13 cellular contexts compared by ENCODE assay signal in the genomic region with DNA sequence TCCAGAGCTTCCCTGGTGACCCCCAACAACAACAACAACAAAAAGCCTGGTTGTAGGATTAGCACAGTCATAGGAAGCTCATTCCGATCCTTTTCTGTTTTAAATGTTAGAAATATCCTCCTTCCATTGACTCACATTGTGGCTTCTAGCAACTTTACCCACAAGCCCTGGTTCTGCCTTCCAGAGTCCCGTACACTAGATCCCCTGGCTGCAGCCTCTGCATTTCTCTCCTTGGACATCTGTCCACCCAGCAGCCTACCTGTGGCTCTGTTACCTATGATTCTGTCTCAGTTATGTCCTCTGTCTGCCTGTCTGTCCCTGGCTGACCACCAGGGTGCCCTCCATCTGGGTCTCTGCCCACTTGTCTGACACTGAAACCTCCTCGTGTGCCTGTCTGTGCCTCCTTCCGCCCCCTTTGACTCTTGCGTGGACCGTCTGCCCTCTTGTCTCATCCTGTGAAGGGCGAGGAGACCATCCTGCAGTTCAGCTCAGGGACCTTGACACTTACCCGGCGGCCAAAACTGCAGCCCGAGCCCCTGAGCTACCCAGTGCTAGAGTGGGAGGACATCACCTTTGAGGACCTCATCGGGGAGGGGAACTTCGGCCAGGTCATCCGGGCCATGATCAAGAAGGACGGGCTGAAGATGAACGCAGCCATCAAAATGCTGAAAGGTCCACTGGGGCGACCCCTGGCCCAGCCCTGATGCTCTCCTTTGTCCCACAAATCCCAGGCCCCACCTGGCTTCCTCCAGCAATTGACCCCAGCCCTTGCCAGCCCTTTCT. TPM values are rescaled to one million over a fixed set of nuclear protein-coding genes. Genes with fewer than 3 reads are reported as not detected.
DNase-seq lines count a peak whose midpoint lies in the region; ATAC-seq and TF ChIP-seq lines count a peak whose summit lies in the region.
"Had no signal": no experiment of that assay in that cellular context is flagged by ENCODE, and none has a peak within 500 bp of the region (broad histone marks: within the 10 kb centered on the region; RNA-seq: fewer than 3 reads in every experiment).

No MANE protein-coding gene starts in this region.

- H4K20me1 ChIP-seq in Loucy (ENCODE audit: insufficient read depth, low read length, poor library complexity, severe bottlenecking) = no peaks in the 10 kb centered on the region

- no peak overlapping the region for H3K4me3 Mint-ChIP-seq in effector memory CD8-positive, alpha-beta T cell
- H3K4me3 Mint-ChIP-seq in CD14-positive monocyte = no peak overlapping the region
- H3K4me3 Mint-ChIP-seq: activated B cell treated with CpG ODN at 0.5 μM for 24 hours had no signal

- no peak overlapping the region for H3K4me3 ChIP-seq in Loucy (ENCODE audit: low read length, poor library complexity, severe bottlenecking)
- H3K4me3 ChIP-seq in retinal pigment epithelial cell (ENCODE audit: low read length) = no peak overlapping the region

- no peaks in the 10 kb centered on the region for H3K9me3 ChIP-seq in Loucy (ENCODE audit: insufficient read depth, low read depth, low read length)

- no peaks in the 10 kb centered on the region for H3K9me2 ChIP-seq in Loucy (replicated peaks; ENCODE audit: low read depth, low read length)

- no peaks in the 10 kb centered on the region for H3K9me3 Mint-ChIP-seq in effector memory CD8-positive, alpha-beta T cell
- H3K9me3 Mint-ChIP-seq in CD14-positive monocyte = no peaks in the 10 kb centered on the region
- H3K9me3 Mint-ChIP-seq: activated B cell treated with CpG ODN at 0.5 μM for 24 hours had no signal

- H3K36me3 Mint-ChIP-seq in effector memory CD8-positive, alpha-beta T cell (ENCODE audit: insufficient read depth) = no peaks in the 10 kb centered on the region
- no peaks in the 10 kb centered on the region for H3K36me3 Mint-ChIP-seq in CD14-positive monocyte

- ATAC-seq in effector memory CD8-positive, alpha-beta T cell (replicated peaks) = no peak

- H3F3A ChIP-seq in Loucy (ENCODE audit: low read depth) = no peaks in the 10 kb centered on the region

- H3K36me3 ChIP-seq in Loucy (ENCODE audit: insufficient read depth, low read length) = no peaks in the 10 kb centered on the region

- no peak overlapping the region for H2AFZ ChIP-seq in Loucy (ENCODE audit: low read length)

- no peaks in the 10 kb centered on the region for H3K4me1 ChIP-seq in Loucy (ENCODE audit: insufficient read depth, low read length, poor library complexity, severe bottlenecking)

- no peak overlapping the region for H3K4me2 ChIP-seq in Loucy (ENCODE audit: low read depth, low read length, poor library complexity, severe bottlenecking)

- DNase-seq in effector memory CD8-positive, alpha-beta T cell = no peak
- no peak for DNase-seq in retinal pigment epithelial cell (ENCODE audit: low read depth)
- DNase-seq in CD14-positive monocyte (ENCODE audit: low spot score) = no peak
- no peak for DNase-seq in UCSD-AML1 (lab: John Stamatoyannopoulos, UW; ENCODE audit: unreplicated experiment)
- no peak for DNase-seq in NCI-H2107 (lab: John Stamatoyannopoulos, UW)
- DNase-seq: activated B cell treated with CpG ODN at 0.5 μM for 24 hours, amygdala, Calu3, H7, midbrain, NCI-H526 treated with DMSO at 0.1 percent for 48 hours, SIG-M5 had no signal

- no peaks in the 10 kb centered on the region for H3K27me3 ChIP-seq in Loucy (ENCODE audit: insufficient read depth, low read length, poor library complexity, severe bottlenecking)

- H3K79me2 ChIP-seq in Loucy (ENCODE audit: insufficient read depth, low read length) = no peaks in the 10 kb centered on the region

- peak overlapping the region; percentile 31 to 56 for H3K27ac Mint-ChIP-seq in effector memory CD8-positive, alpha-beta T cell
- no peak overlapping the region for H3K27ac Mint-ChIP-seq in CD14-positive monocyte
- H3K27ac Mint-ChIP-seq: activated B cell treated with CpG ODN at 0.5 μM for 24 hours had no signal

- no peaks in the 10 kb centered on the region for H3K4me1 Mint-ChIP-seq in effector memory CD8-positive, alpha-beta T cell (ENCODE audit: low read depth in 2 of 2)
- peaks cover 7% of the 10 kb centered on the region for H3K4me1 Mint-ChIP-seq in CD14-positive monocyte
- H3K4me1 Mint-ChIP-seq: activated B cell treated with CpG ODN at 0.5 μM for 24 hours had no signal

- TF ChIP-seq CTCF in Loucy (conservative IDR thresholded peaks at IDR 0.05; ENCODE audit: low read length) = peak; percentile 39; the same call in 1 of the 2 replicates
- peak; percentile 35 for TF ChIP-seq CTCF in retinal pigment epithelial cell (conservative IDR thresholded peaks at IDR 0.05; ENCODE audit: low read depth, low read length)
- TF ChIP-seq CTCF in CD14-positive monocyte (IDR thresholded peaks at IDR 0.05) = no peak

- intact Hi-C loops in CD14-positive monocyte (cut with micrococcal nuclease) = no loop called here

- no peak overlapping the region for H3K9ac ChIP-seq in Loucy (ENCODE audit: low read depth, low read length, poor library complexity, severe bottlenecking)

- H3K27me3 Mint-ChIP-seq in effector memory CD8-positive, alpha-beta T cell = peaks cover 0 to 11% of the 10 kb centered on the region in 2 donors
- peaks cover 2 to 4% (median 2%) of the 10 kb centered on the region in 3 donors for H3K27me3 Mint-ChIP-seq in CD14-positive monocyte (ENCODE audit: low read depth in 3 of 3)
- H3K27me3 Mint-ChIP-seq: activated B cell treated with CpG ODN at 0.5 μM for 24 hours had no signal

RNA-seq across cellular contexts. Expression of a gene that starts 16.1 kb away (rescaled TPM):
- not detected for polyA plus RNA-seq in CD14-positive monocyte

RNA-seq across cellular contexts. Expression of a gene that starts 20.7 kb away (rescaled TPM):
- polyA plus RNA-seq in CD14-positive monocyte = not detected

RNA-seq across cellular contexts. Expression of a gene that starts 31.5 kb away (rescaled TPM):
- polyA plus RNA-seq in CD14-positive monocyte = not detected

RNA-seq across cellular contexts. Expression of a gene that starts 41.9 kb away (rescaled TPM):
- polyA plus RNA-seq in CD14-positive monocyte = under 1 TPM in 1 of 2 donors, not detected in 1; 0.10 TPM

RNA-seq across cellular contexts. Expression of a gene that starts 47.1 kb away (rescaled TPM):
- not detected for polyA plus RNA-seq in CD14-positive monocyte

Comparison
In these comparisons a context has a peak if more than half of its experiments do, and no peak if none do; other contexts are left out.
1. H3K27ac Mint-ChIP-seq: peak in effector memory CD8-positive, alpha-beta T cell (2 of 2); none in CD14-positive monocyte (0 of 7).